ENCODE assay signal across 11 cellular contexts in genomic region chr9:135075234-135076142, GRCh38. TPM values are rescaled to one million over a fixed set of nuclear protein-coding genes. Genes with fewer than 3 reads are reported as not detected.
DNase-seq lines count a peak whose midpoint lies in the region; ATAC-seq, FAIRE-seq and TF ChIP-seq lines count a peak whose summit lies in the region.
"Had no signal": no experiment of that assay in that cellular context is flagged by ENCODE, and none has a peak within 500 bp of the region (broad histone marks: within the 10 kb centered on the region; RNA-seq: fewer than 3 reads in every experiment).

No MANE protein-coding gene starts in this region.

- peak overlapping the region; percentile 33 to 72; a peak in 4 of 6 replicates for H3K27ac ChIP-seq in A549
- H3K27ac ChIP-seq in esophagus (ENCODE audit: low read depth in 2 of 2, low read length in 1 of 2), result no peak overlapping the region
- no peak overlapping the region for H3K27ac ChIP-seq in muscle layer of duodenum (ENCODE audit: low read length)
- no peak overlapping the region for H3K27ac ChIP-seq in CD8-positive, alpha-beta memory T cell (ENCODE audit: low read depth, low read length)

- H3K4me1 Mint-ChIP-seq in activated T-cell treated with anti-CD3 and anti-CD28 coated beads, Interleukin-2, amount 50 U/mL, for 4 hours (ENCODE audit: low read depth), result peaks cover 3% of the 10 kb centered on the region
- peaks cover 0 to 3% (median 0%) of the 10 kb centered on the region in 3 donors for H3K4me1 Mint-ChIP-seq in CD8-positive, alpha-beta memory T cell
- H3K4me1 Mint-ChIP-seq: activated naive CD8-positive, alpha-beta T cell treated with anti-CD3 and anti-CD28 coated beads, Interleukin-2, amount 10 ng/mL, durations not matched to agents 7 days and 5 days had no signal

- H3K9me3 Mint-ChIP-seq in activated T-cell treated with anti-CD3 and anti-CD28 coated beads, Interleukin-2, amount 50 U/mL, for 4 hours, result no peaks in the 10 kb centered on the region
- H3K9me3 Mint-ChIP-seq in CD8-positive, alpha-beta memory T cell, result peaks cover 0 to 3% (median 0%) of the 10 kb centered on the region in 5 donors
- H3K9me3 Mint-ChIP-seq: activated naive CD8-positive, alpha-beta T cell treated with anti-CD3 and anti-CD28 coated beads, Interleukin-2, amount 10 ng/mL, durations not matched to agents 7 days and 5 days had no signal

- no peak for TF ChIP-seq POLR2A in A549 (IDR thresholded peaks at IDR 0.05; ENCODE audit: low read length)

- DNase-seq in A549 (ENCODE audit: low read depth in 1 of 2, low spot score in 1 of 2) (no peak), NCI-H1092 (lab: John Stamatoyannopoulos, UW) (peak; percentile 62), activated gamma-delta T cell treated with Interleukin-2 at 50 U/mL for 16 hours (no peak)
- DNase-seq in activated T-cell treated with anti-CD3 and anti-CD28 coated beads, Interleukin-2, amount 50 U/mL, for 4 hours, result no peak
- no peak for DNase-seq in CD8-positive, alpha-beta memory T cell
- DNase-seq: activated naive CD8-positive, alpha-beta T cell treated with anti-CD3 and anti-CD28 coated beads, Interleukin-2, amount 10 ng/mL, durations not matched to agents 7 days and 5 days; KBM-7 had no signal

- ATAC-seq in A549 (peak; percentile 62 to 76; a peak in 5 of 6 replicates), GM18511 (IDR thresholded peaks at IDR 0.05; ENCODE audit: unreplicated experiment) (no peak)
- ATAC-seq in activated T-cell treated with anti-CD3 and anti-CD28 coated beads, Interleukin-2, amount 50 U/mL, for 4 hours, result no peak

- CTCF ChIA-PET in A549 (lab: Yijun Ruan, JAX), result interaction anchor here (0.6 to 18.8 kb wide), 4 partner anchors 11 to 337 kb away, joined by 3 to 414 read pairs (median 22); partner anchors contain the start of gene OLFM1
- CTCF ChIA-PET in CD8-positive, alpha-beta memory T cell (lab: Charles Lee), result no interaction called here

- H3K27me3 Mint-ChIP-seq in activated T-cell treated with anti-CD3 and anti-CD28 coated beads, Interleukin-2, amount 50 U/mL, for 4 hours (ENCODE audit: low read depth), result peaks cover 29% of the 10 kb centered on the region
- H3K27me3 Mint-ChIP-seq in CD8-positive, alpha-beta memory T cell, result peaks cover 11 to 37% of the 10 kb centered on the region in 2 donors

- TF ChIP-seq RAD21 in A549 (conservative IDR thresholded peaks at IDR 0.05 in 1 of 2, IDR thresholded peaks at IDR 0.05 in 1 of 2), result no peak

- POLR2A ChIA-PET in A549 (lab: Yijun Ruan, JAX), result interaction anchor here (0.7 kb wide), 1 partner anchor 110 kb away, joined by 6 read pairs; no protein-coding TSS in a partner anchor
- POLR2A ChIA-PET in CD8-positive, alpha-beta memory T cell (lab: Charles Lee), result no interaction called here

- TF ChIP-seq CTCF in A549 (IDR thresholded peaks at IDR 0.05), result no peak

- H3K27ac Mint-ChIP-seq in CD8-positive, alpha-beta memory T cell, result no peak overlapping the region
- H3K27ac Mint-ChIP-seq: activated naive CD8-positive, alpha-beta T cell treated with anti-CD3 and anti-CD28 coated beads, Interleukin-2, amount 10 ng/mL, durations not matched to agents 7 days and 5 days had no signal

- H3K4me3 Mint-ChIP-seq in activated T-cell treated with anti-CD3 and anti-CD28 coated beads, Interleukin-2, amount 50 U/mL, for 4 hours, result no peak overlapping the region
- H3K4me3 Mint-ChIP-seq in CD8-positive, alpha-beta memory T cell, result no peak overlapping the region
- H3K4me3 Mint-ChIP-seq: activated naive CD8-positive, alpha-beta T cell treated with anti-CD3 and anti-CD28 coated beads, Interleukin-2, amount 10 ng/mL, durations not matched to agents 7 days and 5 days had no signal

- H3K4me2 ChIP-seq in A549, result peak overlapping the region; percentile 70

- H3K36me3 Mint-ChIP-seq in activated T-cell treated with anti-CD3 and anti-CD28 coated beads, Interleukin-2, amount 50 U/mL, for 4 hours (ENCODE audit: insufficient read depth), result no peaks in the 10 kb centered on the region
- no peaks in the 10 kb centered on the region for H3K36me3 Mint-ChIP-seq in CD8-positive, alpha-beta memory T cell
- H3K36me3 Mint-ChIP-seq: activated naive CD8-positive, alpha-beta T cell treated with anti-CD3 and anti-CD28 coated beads, Interleukin-2, amount 10 ng/mL, durations not matched to agents 7 days and 5 days had no signal

- no peaks in the 10 kb centered on the region for H3K4me1 ChIP-seq in A549
- H3K4me1 ChIP-seq in esophagus (ENCODE audit: control insufficient read depth in 2 of 2, insufficient read depth in 2 of 2, low read length in 1 of 2), result no peaks in the 10 kb centered on the region
- peaks cover 0 to 16% of the 10 kb centered on the region in 2 donors for H3K4me1 ChIP-seq in muscle layer of duodenum (ENCODE audit: control insufficient read depth in 1 of 2, insufficient read depth in 2 of 2, low read length in 2 of 2)
- no peaks in the 10 kb centered on the region for H3K4me1 ChIP-seq in CD8-positive, alpha-beta memory T cell (ENCODE audit: insufficient read depth, low read length)

- H3K36me3 ChIP-seq in esophagus (ENCODE audit: control insufficient read depth in 2 of 2, insufficient read depth in 2 of 2, low read length in 1 of 2), result no peaks in the 10 kb centered on the region
- no peaks in the 10 kb centered on the region for H3K36me3 ChIP-seq in muscle layer of duodenum (ENCODE audit: control insufficient read depth in 1 of 2, insufficient read depth in 2 of 2, low read length in 2 of 2)
- H3K36me3 ChIP-seq in CD8-positive, alpha-beta memory T cell (ENCODE audit: insufficient read depth, low read length), result no peaks in the 10 kb centered on the region

- no peaks in the 10 kb centered on the region for H3K9me3 ChIP-seq in A549
- H3K9me3 ChIP-seq in esophagus (ENCODE audit: control insufficient read depth in 2 of 2, insufficient read depth in 1 of 2, low read depth in 1 of 2, low read length in 1 of 2), result no peaks in the 10 kb centered on the region
- H3K9me3 ChIP-seq in muscle layer of duodenum (ENCODE audit: control insufficient read depth in 1 of 2, low read length in 2 of 2), result no peaks in the 10 kb centered on the region
- no peaks in the 10 kb centered on the region for H3K9me3 ChIP-seq in CD8-positive, alpha-beta memory T cell (ENCODE audit: low read length)

- FAIRE-seq in A549 (lab: Jason Lieb, UNC), result no peak
- FAIRE-seq: G401.6 had no signal

- H3K4me3 ChIP-seq in A549 (peak overlapping the region; percentile 50), esophagus (ENCODE audit: low read depth in 1 of 2, low read length in 2 of 2) (peak overlapping the region; percentile 30 to 47), muscle layer of duodenum (ENCODE audit: low read depth in 1 of 2, low read length in 2 of 2) (peak overlapping the region; percentile 39 to 72)
- no peak overlapping the region for H3K4me3 ChIP-seq in CD8-positive, alpha-beta memory T cell (ENCODE audit: low read length)

- TF ChIP-seq EP300 in A549 (IDR thresholded peaks at IDR 0.05), result no peak

- WGBS in A549 (ENCODE audit: missing lambda C conversion rate), result 44% methylated on average over 34 of the region's 90 CpGs
- 3% methylated on average over 76 to 90 of the region's 90 CpGs for WGBS in esophagus, 2 donors

- peaks cover 4 to 6% of the 10 kb centered on the region in 2 donors for H3K27me3 ChIP-seq in esophagus (ENCODE audit: control insufficient read depth in 1 of 2, insufficient read depth in 2 of 2, low read length in 2 of 2)
- H3K27me3 ChIP-seq in muscle layer of duodenum (ENCODE audit: low read depth, low read length), result no peaks in the 10 kb centered on the region
- H3K27me3 ChIP-seq in CD8-positive, alpha-beta memory T cell (ENCODE audit: insufficient read depth, low read length, poor library complexity, severe bottlenecking), result no peaks in the 10 kb centered on the region

TF ChIP-seq in A549, 52 proteins besides CTCF, POLR2A, EP300 and RAD21:
- TF ChIP-seq MAX (IDR thresholded peaks at IDR 0.05), result peak; percentile 28; the same call in 1 of the 2 replicates
- no peak for TF ChIP-seq RCOR1 (IDR thresholded peaks at IDR 0.05; ENCODE audit: low read depth, low read length)
TF ChIP-seq in A549: peak in this region for 1.

RNA-seq across cellular contexts. Expression of gene OLFM1, which starts 12.0 kb away (rescaled TPM):
- 2.7 and 3.6 TPM in 2 replicates for polyA plus RNA-seq in A549 (2011; rRNA removed)
- 3.2 and 4.3 TPM in 2 replicates for polyA plus RNA-seq in A549 (2012; cell fraction: cytosol; rRNA removed)
- polyA plus RNA-seq in A549 (2012; cell fraction: nucleus; rRNA removed), result 3.4 and 3.8 TPM in 2 replicates
- 8.0 to 11.4 TPM (median 10.5 TPM) in 3 replicates for polyA plus RNA-seq in A549 (2017; fragmentation: RNase III; extraction: RNeasy Plus Mini Kit Qiagen cat#74134 plus additional on column Dnase treatment)
- polyA minus RNA-seq in A549 (2011; rRNA and poly(A)+ RNA removed), result 1.8 and 2.0 TPM in 2 replicates
- polyA plus RNA-seq in esophagus, result 1 to 10 TPM; 2.3 to 4.8 TPM
- total RNA-seq in activated T-cell treated with anti-CD3 and anti-CD28 coated beads, Interleukin-2, amount 50 U/mL, for 4 hours, result under 1 TPM in 2 of 3 donors, not detected in 1; 0.22 to 0.26 TPM
- not detected for total RNA-seq in CD8-positive, alpha-beta memory T cell
- polyA plus RNA-seq in CD8-positive, alpha-beta memory T cell, result not detected
- total RNA-seq: activated naive CD8-positive, alpha-beta T cell treated with anti-CD3 and anti-CD28 coated beads, Interleukin-2, amount 10 ng/mL, durations not matched to agents 7 days and 5 days had no signal

Comparison
In these comparisons a context has a peak if more than half of its experiments do, and no peak if none do; other contexts are left out.
1. ATAC-seq: peak in A549 (2 of 2); none in GM18511 (single experiment) and activated T-cell treated with anti-CD3 and anti-CD28 coated beads, Interleukin-2, amount 50 U/mL, for 4 hours (0 of 2).
2. H3K27ac ChIP-seq: peak in A549 (2 of 2); none in esophagus (0 of 2), muscle layer of duodenum (single experiment) and CD8-positive, alpha-beta memory T cell (single experiment).